ENCODE assay signal across 7 cellular contexts in genomic region chr1:192683081-192683480, GRCh38. TPM values are rescaled to one million over a fixed set of nuclear protein-coding genes. Genes with fewer than 3 reads are reported as not detected.
"Had no signal": no experiment of that assay in that cellular context is flagged by ENCODE, and none has a peak within 500 bp of the region (broad histone marks: within the 10 kb centered on the region; RNA-seq: fewer than 3 reads in every experiment).

No MANE protein-coding gene starts in this region.

RNA-seq across cellular contexts. Expression of gene RGS13, which starts 47.1 kb away (rescaled TPM):
- total RNA-seq: GM23248, GM23338, H1, H4, H7, H9, HFFc6 had no signal
- polyA plus RNA-seq: GM23248, GM23338, H1 had no signal
